Comparison of ENCODE assay signal across 1 cellular context in the genomic region with DNA sequence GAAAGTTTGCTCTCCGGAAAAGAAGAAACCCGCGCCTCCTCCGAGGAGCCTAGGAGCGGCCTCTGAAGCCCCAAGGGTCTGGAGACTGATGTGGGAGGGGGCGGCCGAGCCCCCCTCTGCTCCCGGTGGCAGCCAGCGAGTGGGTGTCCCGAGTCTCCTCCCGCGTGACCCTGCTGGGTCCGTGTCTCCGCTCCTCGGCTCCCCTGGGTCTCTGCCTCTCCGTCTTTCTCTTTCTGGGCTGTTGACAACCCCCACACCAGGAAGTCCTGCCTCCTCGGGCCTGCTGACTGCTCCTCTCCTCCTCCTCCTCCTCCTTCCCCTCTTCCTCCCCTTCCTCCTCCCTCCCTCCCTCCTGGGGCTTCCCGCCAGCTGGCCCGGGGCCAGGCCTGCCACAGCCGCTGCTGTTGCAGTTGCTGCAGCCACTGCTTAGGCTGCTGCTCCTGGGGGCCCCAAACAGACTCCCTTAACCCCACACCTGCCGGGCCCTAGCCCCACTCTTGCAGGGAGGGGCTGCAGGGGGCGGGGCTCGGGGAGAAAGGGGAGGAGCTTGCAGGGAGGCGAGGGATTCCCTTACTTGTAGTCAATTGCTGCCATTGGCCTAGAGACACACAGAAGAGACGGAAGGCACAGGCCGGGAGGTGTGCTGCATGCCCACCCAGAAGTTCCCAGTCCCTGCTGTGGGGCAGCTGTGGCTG.
A peak's percentile ranks its signal among the peaks of the same experiment; 100 is the strongest.
TF ChIP-seq lines count a peak whose summit lies in the region.

TSS of gene TSC22D4 (minus strand) at position 249 of the 695 bp plus-strand sequence. CDS start 1,176 bp downstream, outside the sequence.

TF ChIP-seq in IMR-90, 13 proteins besides CTCF, POLR2A, EP300 and RAD21:
- TF ChIP-seq MAZ (IDR thresholded peaks at IDR 0.05; ENCODE audit: borderline replicate concordance, low read depth, low read length) (peak; percentile 99), FOS (IDR thresholded peaks at IDR 0.05; ENCODE audit: low read depth, low read length) (no peak), MXI1 (IDR thresholded peaks at IDR 0.05; ENCODE audit: borderline replicate concordance, low read depth, low read length) (peak; percentile 65; the same call in 1 of the 2 replicates), USF2 (IDR thresholded peaks at IDR 0.05; ENCODE audit: low read depth, low read length) (peak; percentile 36; the same call in 1 of the 2 replicates)
